ENCODE assay signal across 18 cellular contexts in the genomic region with DNA sequence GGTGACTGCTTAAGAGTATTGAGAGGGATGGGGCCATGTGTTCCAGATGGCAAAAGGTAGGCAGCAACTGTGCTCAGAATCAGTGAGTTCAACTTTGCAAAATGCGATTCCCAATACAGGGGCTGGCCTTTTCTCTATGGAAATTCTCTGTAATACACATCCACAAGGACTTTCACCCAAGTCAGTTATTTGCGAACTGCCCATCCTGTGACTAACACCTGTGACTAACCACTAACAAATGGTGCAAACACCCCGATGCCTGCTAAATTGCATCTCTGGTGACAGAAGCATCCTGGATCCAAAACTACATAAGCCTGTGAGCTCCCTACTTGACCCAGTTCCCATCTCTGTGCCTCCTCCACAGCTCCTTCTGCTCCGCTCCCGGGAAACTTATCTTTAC. TPM values are rescaled to one million over a fixed set of nuclear protein-coding genes. Genes with fewer than 3 reads are reported as not detected.
DNase-seq lines count a peak whose midpoint lies in the region; ATAC-seq and FAIRE-seq lines count a peak whose summit lies in the region.
"Had no signal": no experiment of that assay in that cellular context is flagged by ENCODE, and none has a peak within 500 bp of the region (broad histone marks: within the 10 kb centered on the region; RNA-seq: fewer than 3 reads in every experiment).

No MANE protein-coding gene starts in this region.

- peak; percentile 65 for DNase-seq in GM03348 (ENCODE audit: low spot score)
- DNase-seq in RCC 7860 (ENCODE audit: low spot score) = peak; percentile 68
- no peak for DNase-seq in epithelial cell of prostate (ENCODE audit: low read depth, low spot score)
- DNase-seq in renal cortical epithelial cell (ENCODE audit: low read depth) = peak; percentile 79
- DNase-seq in effector CD8-positive, alpha-beta T cell (lab: John Stamatoyannopoulos, UW) = no peak
- DNase-seq in GM19239 (ENCODE audit: insufficient read length, low spot score) = no peak
- DNase-seq in Right ventricle myocardium superior = no peak
- DNase-seq: activated CD4-positive, alpha-beta T cell treated with anti-CD3 and anti-CD28 coated beads for 48 hours; activated naive CD4-positive, alpha-beta T cell treated with anti-CD3 and anti-CD28 coated beads, Interleukin-2, amount 10 ng/mL, durations not matched to agents 7 days and 5 days; DND-41; gastrocnemius medialis; left colon; natural killer cell; NCI-H1694; right lobe of liver had no signal

- no peak for ATAC-seq in Right ventricle myocardium superior (ENCODE audit: poor library complexity)
- ATAC-seq: gastrocnemius medialis, left colon, natural killer cell, right lobe of liver had no signal

- intact Hi-C loops in Right ventricle myocardium superior (cut with DNase I) = no loop called here

- FAIRE-seq in RCC 7860 (lab: Jason Lieb, UNC) (no peak), GM19239 (lab: Jason Lieb, UNC) (no peak)
- FAIRE-seq: colon had no signal

- peak overlapping the region; percentile 52 for H3K27ac ChIP-seq in epithelial cell of prostate
- H3K27ac ChIP-seq: gastrocnemius medialis, right lobe of liver, suprapubic skin had no signal

RNA-seq across cellular contexts. Expression of a gene that starts 9.0 kb away (rescaled TPM):
- total RNA-seq in renal cortical epithelial cell (0.69 and 1.2 TPM in 2 replicates), Right ventricle myocardium superior (0.11 TPM)

RNA-seq across cellular contexts. Expression of a gene that starts 24.7 kb away (rescaled TPM):
- 5.3 and 6.3 TPM in 2 replicates for total RNA-seq in renal cortical epithelial cell
- total RNA-seq in Right ventricle myocardium superior = not detected
- total RNA-seq: gastrocnemius medialis had no signal

RNA-seq across cellular contexts. Expression of a gene that starts 55.8 kb away (rescaled TPM):
- total RNA-seq in renal cortical epithelial cell (not detected in 2 replicates), Right ventricle myocardium superior (not detected)
- total RNA-seq: gastrocnemius medialis; left colon; natural killer cell; right lobe of liver; suprapubic skin; T-helper 1 cell treated with Interleukin-12 subunit alpha and Interleukin-12 subunit beta and Interleukin-4 antibody, amounts not matched to agents 30 ng/mL and 1 ng/mL, for 36 hours had no signal

Comparison
In these comparisons a context has a peak if more than half of its experiments do, and no peak if none do; other contexts are left out.
1. DNase-seq: peak in GM03348 (single experiment), RCC 7860 (single experiment) and renal cortical epithelial cell (single experiment); none in epithelial cell of prostate (single experiment), effector CD8-positive, alpha-beta T cell (single experiment), GM19239 (single experiment) and Right ventricle myocardium superior (single experiment).